In genomic region chr14:57533214-57533613, GRCh38 we compare ENCODE assay signal across 8 cellular contexts. TPM values are rescaled to one million over a fixed set of nuclear protein-coding genes. Genes with fewer than 3 reads are reported as not detected.
DNase-seq lines count a peak whose midpoint lies in the region; ATAC-seq and TF ChIP-seq lines count a peak whose summit lies in the region.

No MANE protein-coding gene starts in this region.

- H3K27ac ChIP-seq in WERI-Rb-1 (no peak overlapping the region), liver (ENCODE audit: low read depth in 1 of 2, low read length in 2 of 2) (no peak overlapping the region)

- DNase-seq in SIG-M5 treated with dmso at 0.1 percent for 504 hours (lab: John Stamatoyannopoulos, UW; ENCODE audit: unreplicated experiment) (peak; percentile 7), SIG-M5 (lab: John Stamatoyannopoulos, UW) (no peak), WERI-Rb-1 (no peak), HuH-7 (ENCODE audit: low spot score) (no peak), NCI-H510A (lab: John Stamatoyannopoulos, UW) (no peak), HEK293T (ENCODE audit: extremely low spot score) (no peak)

- H3K9me3 ChIP-seq in WERI-Rb-1 (ENCODE audit: severe bottlenecking): no peaks in the 10 kb centered on the region
- H3K9me3 ChIP-seq in liver (ENCODE audit: control insufficient read depth in 4 of 4, low read length in 3 of 4): no peaks in the 10 kb centered on the region

- 82% methylated on average over 1 of the region's 1 CpG for WGBS in liver

- POLR2A ChIA-PET in HEK293T (lab: Yijun Ruan, JAX): no interaction called here

- H3K9ac ChIP-seq in liver (ENCODE audit: low read depth in 1 of 2, low read length in 2 of 2): no peak overlapping the region

- peak; percentile 59 for ATAC-seq in HG02798 (IDR thresholded peaks at IDR 0.05; ENCODE audit: poor library complexity, unreplicated experiment)

- TF ChIP-seq RAD21 in liver (IDR thresholded peaks at IDR 0.05): peak; percentile 71 to 76

- H3K27me3 ChIP-seq in WERI-Rb-1 (ENCODE audit: insufficient read depth, low read depth, severe bottlenecking) (peaks cover 3% of the 10 kb centered on the region), liver (ENCODE audit: control insufficient read depth in 4 of 4, insufficient read depth in 4 of 4, low read length in 3 of 4) (no peaks in the 10 kb centered on the region)

- CTCF ChIA-PET in HEK293T (lab: Yijun Ruan, JAX): interaction anchor here (1.0 kb wide), 1 partner anchor 52 kb away, joined by 3 read pairs; no protein-coding TSS in a partner anchor

- no peaks in the 10 kb centered on the region for H3K4me1 ChIP-seq in liver (ENCODE audit: control insufficient read depth in 4 of 4, insufficient read depth in 4 of 4, low read length in 3 of 4)

- no peaks in the 10 kb centered on the region for H3K36me3 ChIP-seq in WERI-Rb-1
- no peaks in the 10 kb centered on the region for H3K36me3 ChIP-seq in liver (ENCODE audit: control insufficient read depth in 4 of 4, insufficient read depth in 3 of 4, low read depth in 1 of 4, low read length in 3 of 4)

- TF ChIP-seq CTCF in WERI-Rb-1 (IDR thresholded peaks at IDR 0.05; ENCODE audit: low read depth, low read length): peak; percentile 41
- peak; percentile 49 for TF ChIP-seq CTCF in liver (IDR thresholded peaks at IDR 0.05; ENCODE audit: low read depth, low read length, missing input control)

- H3K4me3 ChIP-seq in WERI-Rb-1 (ENCODE audit: low read depth, low read length): no peak overlapping the region
- no peak overlapping the region for H3K4me3 ChIP-seq in liver (ENCODE audit: low read depth in 1 of 3, low read length in 3 of 3)

TF ChIP-seq in liver, 16 proteins besides CTCF, POLR2A, EP300 and RAD21:
- TF ChIP-seq RXRA (IDR thresholded peaks at IDR 0.05) (no peak), GABPA (IDR thresholded peaks at IDR 0.05 in 1 of 2, conservative IDR thresholded peaks at IDR 0.05 in 1 of 2) (no peak), FOXA1 (IDR thresholded peaks at IDR 0.05) (no peak), HNF4G (IDR thresholded peaks at IDR 0.05) (no peak), SP1 (IDR thresholded peaks at IDR 0.05) (no peak), NR2F2 (IDR thresholded peaks at IDR 0.05) (no peak), YY1 (IDR thresholded peaks at IDR 0.05) (no peak), EGR1 (IDR thresholded peaks at IDR 0.05; ENCODE audit: low read depth in 2 of 2) (no peak), FOXA2 (IDR thresholded peaks at IDR 0.05) (no peak), HNF4A (conservative IDR thresholded peaks at IDR 0.05) (no peak), JUND (IDR thresholded peaks at IDR 0.05) (no peak), ZBTB33 (IDR thresholded peaks at IDR 0.05) (no peak)
- TF ChIP-seq, protein P1, sequence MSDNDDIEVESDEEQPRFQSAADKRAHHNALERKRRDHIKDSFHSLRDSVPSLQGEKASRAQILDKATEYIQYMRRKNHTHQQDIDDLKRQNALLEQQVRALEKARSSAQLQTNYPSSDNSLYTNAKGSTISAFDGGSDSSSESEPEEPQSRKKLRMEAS (IDR thresholded peaks at IDR 0.05): no peak
- TF ChIP-seq, protein P2, sequence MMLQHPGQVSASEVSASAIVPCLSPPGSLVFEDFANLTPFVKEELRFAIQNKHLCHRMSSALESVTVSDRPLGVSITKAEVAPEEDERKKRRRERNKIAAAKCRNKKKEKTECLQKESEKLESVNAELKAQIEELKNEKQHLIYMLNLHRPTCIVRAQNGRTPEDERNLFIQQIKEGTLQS (IDR thresholded peaks at IDR 0.05): no peak

TF ChIP-seq in HEK293T, 16 proteins besides CTCF, POLR2A, EP300 and RAD21:
- TF ChIP-seq BHLHE40 (IDR thresholded peaks at IDR 0.05; ENCODE audit: borderline replicate concordance) (no peak), HDGF (IDR thresholded peaks at IDR 0.05; ENCODE audit: borderline replicate concordance) (no peak), TARDBP (IDR thresholded peaks at IDR 0.05) (no peak), ELF4 (IDR thresholded peaks at IDR 0.05) (no peak), CTBP1 (IDR thresholded peaks at IDR 0.05; ENCODE audit: borderline replicate concordance) (no peak), NFRKB (IDR thresholded peaks at IDR 0.05) (no peak), ZNF384 (IDR thresholded peaks at IDR 0.05) (no peak), FOXA1 (IDR thresholded peaks at IDR 0.05) (no peak), LEF1 (IDR thresholded peaks at IDR 0.05; ENCODE audit: borderline replicate concordance) (no peak), FOXM1 (IDR thresholded peaks at IDR 0.05; ENCODE audit: borderline replicate concordance) (no peak), SUZ12 (IDR thresholded peaks at IDR 0.05) (no peak), ARNT (IDR thresholded peaks at IDR 0.05) (no peak), L3MBTL2 (conservative IDR thresholded peaks at IDR 0.05) (no peak), FOXK2 (IDR thresholded peaks at IDR 0.05) (no peak), SP1 (IDR thresholded peaks at IDR 0.05) (no peak), PKNOX1 (IDR thresholded peaks at IDR 0.05) (no peak)

RNA-seq across cellular contexts. Expression of gene CCDC198, which starts 39.6 kb away (rescaled TPM):
- total RNA-seq in liver: 10 to 100 TPM; 11.2 to 47.7 TPM
- polyA plus RNA-seq in liver: 10 to 100 TPM; 14.7 to 22.4 TPM
